ENCODE assay signal across 12 cellular contexts in the genomic region with DNA sequence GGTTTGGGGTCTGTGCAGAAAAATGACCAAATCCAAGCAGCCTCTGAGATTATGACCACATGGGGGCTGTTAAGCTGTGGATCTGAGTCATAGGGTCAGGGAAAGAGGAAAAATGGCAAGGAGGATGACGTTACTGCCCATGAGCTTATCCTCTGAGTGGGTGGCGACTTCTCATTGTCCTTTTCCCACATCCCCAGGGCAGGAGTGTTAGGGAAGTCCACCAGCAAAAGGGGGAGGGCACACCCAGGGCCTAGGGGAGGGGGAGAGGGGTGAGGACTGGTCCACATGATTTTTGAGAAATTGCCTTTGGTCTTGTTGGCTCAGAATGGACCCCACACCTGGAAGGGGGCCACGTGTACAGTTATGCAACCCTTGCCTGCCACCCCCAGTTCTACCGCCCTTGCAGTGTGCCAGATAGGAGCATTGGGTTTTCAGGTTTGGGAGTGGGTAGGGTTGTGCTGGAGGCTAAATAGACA. TPM values are rescaled to one million over a fixed set of nuclear protein-coding genes. Genes with fewer than 3 reads are reported as not detected.
A peak's percentile ranks its signal among the peaks of the same experiment; 100 is the strongest.
DNase-seq lines count a peak whose midpoint lies in the region; ATAC-seq and TF ChIP-seq lines count a peak whose summit lies in the region.
"Had no signal": no experiment of that assay in that cellular context is flagged by ENCODE, and none has a peak within 500 bp of the region (broad histone marks: within the 10 kb centered on the region; RNA-seq: fewer than 3 reads in every experiment).

No MANE protein-coding gene starts in this region.

- WGBS in mesodermal cell (ENCODE audit: insufficient coverage in 2 of 2), 2 experiments: 88 to 100% methylated on average over 1 of the region's 4 CpGs

- no peak overlapping the region for H3K27ac Mint-ChIP-seq in activated CD4-positive, alpha-beta memory T cell treated with anti-CD3 and anti-CD28 coated beads for 36 hours
- H3K27ac Mint-ChIP-seq: CD4-positive, CD25-positive, alpha-beta regulatory T cell had no signal

- no peak for ATAC-seq in HG02884 (IDR thresholded peaks at IDR 0.05; ENCODE audit: unreplicated experiment)

- no peak overlapping the region for H3K4me3 Mint-ChIP-seq in activated CD4-positive, alpha-beta memory T cell treated with anti-CD3 and anti-CD28 coated beads for 36 hours
- H3K4me3 Mint-ChIP-seq: CD4-positive, CD25-positive, alpha-beta regulatory T cell had no signal

- H3K36me3 ChIP-seq in mesodermal cell (ENCODE audit: control insufficient read depth, insufficient read depth, low read length): peaks cover 18% of the 10 kb centered on the region
- H3K36me3 ChIP-seq: lower lobe of right lung had no signal

- POLR2A ChIA-PET in AG04450 (lab: Yijun Ruan, JAX): interaction anchor here (0.6 to 1.5 kb wide), 3 partner anchors 10 to 190 kb away, joined by 5 to 7 read pairs (median 6); a partner anchor contains a TSS
- POLR2A ChIA-PET in activated CD4-positive, alpha-beta memory T cell treated with anti-CD3 and anti-CD28 coated beads for 36 hours (lab: Charles Lee): interaction anchor here (0.9 kb wide), 1 partner anchor 8 kb away, joined by 3 read pairs; no protein-coding TSS in a partner anchor

- CTCF ChIA-PET in AG04450 (lab: Charles Lee): interaction anchor here (0.7 to 7.1 kb wide), 7 partner anchors 9 to 126 kb away, joined by 3 to 97 read pairs (median 11); no protein-coding TSS in a partner anchor
- CTCF ChIA-PET in activated CD4-positive, alpha-beta memory T cell treated with anti-CD3 and anti-CD28 coated beads for 36 hours (lab: Charles Lee): interaction anchor here (2.2 to 14.4 kb wide), 3 partner anchors 9 to 50 kb away, joined by 15 to 432 read pairs (median 154); no protein-coding TSS in a partner anchor

- H3K9me3 Mint-ChIP-seq in activated CD4-positive, alpha-beta memory T cell treated with anti-CD3 and anti-CD28 coated beads for 36 hours: no peaks in the 10 kb centered on the region

- peaks cover 67% of the 10 kb centered on the region for H3K4me1 ChIP-seq in mesodermal cell (ENCODE audit: control insufficient read depth, insufficient read depth, low read length, poor library complexity, severe bottlenecking)

- no peaks in the 10 kb centered on the region for H3K27me3 ChIP-seq in AG04450 (ENCODE audit: control insufficient read depth, insufficient read depth, low read length)

- in situ Hi-C loops in G401 (cut with HindIII; ENCODE audit: low sequenced_read_pairs): loop anchor here (10.0 kb wide), 1 partner anchor 72 kb away; no protein-coding TSS in a partner anchor

- DNase-seq in AG04450 (ENCODE audit: low read depth, low spot score) (peak; percentile 65), MV-4-11 (lab: John Stamatoyannopoulos, UW) (peak; percentile 65), coronary artery (ENCODE audit: low spot score) (no peak), G401 (ENCODE audit: low spot score) (no peak), iPS-NIHi11 (ENCODE audit: low spot score) (no peak)
- no peak for DNase-seq in activated CD4-positive, alpha-beta memory T cell treated with anti-CD3 and anti-CD28 coated beads for 36 hours
- DNase-seq: CD4-positive, CD25-positive, alpha-beta regulatory T cell; cerebellar nuclear complex; lower lobe of right lung; NCI-H2107 had no signal

- intact Hi-C loops in activated CD4-positive, alpha-beta memory T cell treated with anti-CD3 and anti-CD28 coated beads for 36 hours (cut with micrococcal nuclease): no loop called here

- TF ChIP-seq CTCF in AG04450 (IDR thresholded peaks at IDR 0.05; ENCODE audit: low read depth, low read length) (0 out of 2 replicates have a peak, but pooled peaks have one; percentile 17), coronary artery (IDR thresholded peaks at IDR 0.05) (no peak)

- H3K9me3 ChIP-seq in AG04450 (ENCODE audit: control insufficient read depth, insufficient read depth, low read length): no peaks in the 10 kb centered on the region; the same call in 1 of the 2 replicates
- no peaks in the 10 kb centered on the region for H3K9me3 ChIP-seq in mesodermal cell (ENCODE audit: control insufficient read depth, low read length)
- H3K9me3 ChIP-seq: lower lobe of right lung had no signal

- H3K36me3 Mint-ChIP-seq in activated CD4-positive, alpha-beta memory T cell treated with anti-CD3 and anti-CD28 coated beads for 36 hours: no peaks in the 10 kb centered on the region
- H3K36me3 Mint-ChIP-seq: CD4-positive, CD25-positive, alpha-beta regulatory T cell had no signal

- H3K27ac ChIP-seq in AG04450 (ENCODE audit: low read depth, low read length) (peak overlapping the region; percentile 81), coronary artery (peak overlapping the region in 1 of 2 donors; percentile 89), mesodermal cell (ENCODE audit: low read depth, low read length, severe bottlenecking) (peak overlapping the region; percentile 55)
- H3K27ac ChIP-seq: lower lobe of right lung had no signal

- H3K4me1 Mint-ChIP-seq in activated CD4-positive, alpha-beta memory T cell treated with anti-CD3 and anti-CD28 coated beads for 36 hours (ENCODE audit: low read depth): peaks cover 23% of the 10 kb centered on the region

- H3K4me3 ChIP-seq in AG04450 (ENCODE audit: low read depth, low read length) (peak overlapping the region; percentile 84), coronary artery (peak overlapping the region; percentile 87), mesodermal cell (ENCODE audit: extremely low read depth, insufficient read depth, low read length, poor library complexity, severe bottlenecking) (no peak overlapping the region)

- peaks cover 40% of the 10 kb centered on the region for H3K27me3 Mint-ChIP-seq in activated CD4-positive, alpha-beta memory T cell treated with anti-CD3 and anti-CD28 coated beads for 36 hours

RNA-seq across cellular contexts. Expression of a gene that starts 2.6 kb away (rescaled TPM):
- 86.4 and 101 TPM in 2 replicates for polyA plus RNA-seq in AG04450 (2011; rRNA removed)
- polyA minus RNA-seq in AG04450 (2011; rRNA and poly(A)+ RNA removed): 44.0 and 58.4 TPM in 2 replicates
- 267 TPM for polyA plus RNA-seq in mesodermal cell (2013, experiment 1 of 2)
- polyA plus RNA-seq in mesodermal cell (2013, experiment 2 of 2): 234 TPM
- total RNA-seq in activated CD4-positive, alpha-beta memory T cell treated with anti-CD3 and anti-CD28 coated beads for 36 hours: 1 to 10 TPM; 3.7 to 4.9 TPM
- total RNA-seq in G401 (2014; rRNA removed; shearing (Covaris generic)): 85.5 and 108 TPM in 2 replicates
- total RNA-seq: CD4-positive, CD25-positive, alpha-beta regulatory T cell had no signal
- polyA plus RNA-seq: CD4-positive, CD25-positive, alpha-beta regulatory T cell had no signal

RNA-seq across cellular contexts. Expression of a gene that starts 53.6 kb away (rescaled TPM):
- 195 and 197 TPM in 2 replicates for polyA plus RNA-seq in AG04450 (2011; rRNA removed)
- 80.8 and 99.2 TPM in 2 replicates for polyA minus RNA-seq in AG04450 (2011; rRNA and poly(A)+ RNA removed)
- 148 TPM for polyA plus RNA-seq in mesodermal cell (2013, experiment 1 of 2)
- polyA plus RNA-seq in mesodermal cell (2013, experiment 2 of 2): 150 TPM
- total RNA-seq in activated CD4-positive, alpha-beta memory T cell treated with anti-CD3 and anti-CD28 coated beads for 36 hours: 10 to 100 TPM; 46.7 to 49.8 TPM
- 74.7 and 82.0 TPM in 2 replicates for total RNA-seq in G401 (2014; rRNA removed; shearing (Covaris generic))

Comparison
In these comparisons a context has a peak if more than half of its experiments do, and no peak if none do; other contexts are left out.
1. DNase-seq: peak in AG04450 (single experiment) and MV-4-11 (single experiment); none in coronary artery (single experiment), activated CD4-positive, alpha-beta memory T cell treated with anti-CD3 and anti-CD28 coated beads for 36 hours (single experiment), G401 (single experiment) and iPS-NIHi11 (single experiment).
2. RNA of a gene that starts 2.6 kb away (total RNA-seq): 85.5 to 108 TPM in G401; 3.7 to 4.9 TPM in activated CD4-positive, alpha-beta memory T cell treated with anti-CD3 and anti-CD28 coated beads for 36 hours; every median in the first group is over 10 times any median in the second.